Comparison of ENCODE assay signal across 13 cellular contexts in the genomic region with DNA sequence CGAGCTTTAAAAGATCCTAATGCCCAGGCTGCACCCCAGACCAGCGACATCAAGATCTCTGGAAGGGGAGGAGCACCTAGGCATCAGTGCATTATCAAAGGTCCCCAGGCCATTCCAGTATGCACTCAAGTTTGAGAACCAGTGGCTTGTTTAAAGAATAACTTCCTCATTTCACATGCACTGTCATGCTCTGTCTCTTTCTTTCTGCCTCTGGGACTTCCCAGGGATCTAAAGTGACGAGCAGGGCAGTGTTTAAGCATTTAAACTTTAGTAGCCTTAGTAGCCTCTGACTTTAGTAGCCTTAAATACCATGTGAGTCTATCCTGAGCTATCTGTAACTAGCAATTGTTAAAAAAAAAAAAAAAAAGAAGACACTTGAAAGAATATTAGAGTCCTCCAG. TPM values are rescaled to one million over a fixed set of nuclear protein-coding genes. Genes with fewer than 3 reads are reported as not detected.
DNase-seq lines count a peak whose midpoint lies in the region; ATAC-seq and TF ChIP-seq lines count a peak whose summit lies in the region.
"Had no signal": no experiment of that assay in that cellular context is flagged by ENCODE, and none has a peak within 500 bp of the region (broad histone marks: within the 10 kb centered on the region; RNA-seq: fewer than 3 reads in every experiment).

No MANE protein-coding gene starts in this region.

- H3K27ac Mint-ChIP-seq in memory B cell, result no peak overlapping the region
- H3K27ac Mint-ChIP-seq: activated T-helper 17 cell treated with anti-CD3 and anti-CD28 coated beads, Interleukin-2, amount 50 U/mL, for 72 hours had no signal

- H3K4me3 Mint-ChIP-seq in memory B cell, result no peak overlapping the region
- H3K4me3 Mint-ChIP-seq: activated T-helper 17 cell treated with anti-CD3 and anti-CD28 coated beads, Interleukin-2, amount 50 U/mL, for 72 hours had no signal

- H3K4me1 Mint-ChIP-seq in memory B cell, result peaks cover 2% of the 10 kb centered on the region
- H3K4me1 Mint-ChIP-seq: activated T-helper 17 cell treated with anti-CD3 and anti-CD28 coated beads, Interleukin-2, amount 50 U/mL, for 72 hours had no signal

- H3K4me1 ChIP-seq in Peyer's patch (no peaks in the 10 kb centered on the region), foreskin keratinocyte (no peaks in the 10 kb centered on the region), suprapubic skin (no peaks in the 10 kb centered on the region), HAP-1 (peaks cover 11% of the 10 kb centered on the region)

- H3K9me3 Mint-ChIP-seq in memory B cell, result no peaks in the 10 kb centered on the region

- DNase-seq in memory B cell (ENCODE audit: low spot score in 2 of 2) (peak in 1 of 2 donors; percentile 20), Peyer's patch (no peak), foreskin keratinocyte (no peak), suprapubic skin (ENCODE audit: low spot score in 2 of 2) (no peak), HAP-1 (ENCODE audit: low spot score in 2 of 2) (no peak)
- DNase-seq: head of caudate nucleus, T-helper 9 cell had no signal

- H3K27me3 ChIP-seq in Peyer's patch, result no peaks in the 10 kb centered on the region
- H3K27me3 ChIP-seq in foreskin keratinocyte, result peaks cover 10% of the 10 kb centered on the region
- no peaks in the 10 kb centered on the region for H3K27me3 ChIP-seq in suprapubic skin
- peaks cover 21% of the 10 kb centered on the region for H3K27me3 ChIP-seq in HAP-1 (ENCODE audit: low read depth)

- H3K9me3 ChIP-seq in Peyer's patch (no peaks in the 10 kb centered on the region), suprapubic skin (no peaks in the 10 kb centered on the region), HAP-1 (no peaks in the 10 kb centered on the region)

- H3K36me3 Mint-ChIP-seq in memory B cell, result no peaks in the 10 kb centered on the region

- no peak overlapping the region for H3K27ac ChIP-seq in Peyer's patch
- H3K27ac ChIP-seq in foreskin keratinocyte, result no peak overlapping the region
- no peak overlapping the region for H3K27ac ChIP-seq in suprapubic skin
- H3K27ac ChIP-seq: HL-60 had no signal

- TF ChIP-seq EP300 in suprapubic skin (IDR thresholded peaks at IDR 0.05), result no peak

- H3K27me3 Mint-ChIP-seq in memory B cell, result peaks cover 8% of the 10 kb centered on the region

- H3K36me3 ChIP-seq in Peyer's patch (no peaks in the 10 kb centered on the region), suprapubic skin (no peaks in the 10 kb centered on the region), HAP-1 (replicated peaks) (no peaks in the 10 kb centered on the region)

- no peak for TF ChIP-seq POLR2A in Peyer's patch (IDR thresholded peaks at IDR 0.05)
- TF ChIP-seq POLR2A in suprapubic skin (IDR thresholded peaks at IDR 0.05), result no peak

- H3K4me3 ChIP-seq in Peyer's patch (no peak overlapping the region), suprapubic skin (no peak overlapping the region), HAP-1 (no peak overlapping the region)

- in situ Hi-C loops in HAP-1 (cut with MboI; ENCODE audit: low sequenced_read_pairs), result loop anchor here (25.0 kb wide), 1 partner anchor 553 kb away; no protein-coding TSS in a partner anchor

- no peak for TF ChIP-seq CTCF in Peyer's patch (IDR thresholded peaks at IDR 0.05)
- TF ChIP-seq CTCF in foreskin keratinocyte (conservative IDR thresholded peaks at IDR 0.05), result no peak
- no peak for TF ChIP-seq CTCF in suprapubic skin (IDR thresholded peaks at IDR 0.05)

- 67% methylated on average over 3 of the region's 3 CpGs for WGBS in suprapubic skin

- peak; percentile 86 for ATAC-seq in GM18873 (IDR thresholded peaks at IDR 0.05; ENCODE audit: low FRiP score, unreplicated experiment)
- ATAC-seq in GM21737 (IDR thresholded peaks at IDR 0.05; ENCODE audit: unreplicated experiment), result peak; percentile 77
- ATAC-seq in HG03460 (IDR thresholded peaks at IDR 0.05; ENCODE audit: unreplicated experiment), result peak; percentile 94
- peak; percentile 95 for ATAC-seq in memory B cell (ENCODE audit: low read depth)
- no peak for ATAC-seq in foreskin keratinocyte
- ATAC-seq: activated T-helper 17 cell treated with anti-CD3 and anti-CD28 coated beads, Interleukin-2, amount 50 U/mL, for 72 hours had no signal

RNA-seq across cellular contexts. Expression of gene FARP1, which starts 8.9 kb away (rescaled TPM):
- total RNA-seq in Peyer's patch (10 to 100 TPM; 10.6 to 61.1 (median 14.9) TPM), foreskin keratinocyte (21.5 and 25.0 TPM in 2 replicates), suprapubic skin (10 to 100 TPM; 11.0 to 27.2 (median 13.6) TPM)
- 17.0 and 21.0 TPM in 2 replicates for polyA plus RNA-seq in foreskin keratinocyte

RNA-seq across cellular contexts. Expression of gene RNF113B, which starts 43.1 kb away (rescaled TPM):
- total RNA-seq in Peyer's patch, result not detected
- total RNA-seq in foreskin keratinocyte, result not detected in 2 replicates
- polyA plus RNA-seq in foreskin keratinocyte, result not detected in 2 replicates
- not detected for total RNA-seq in suprapubic skin
- total RNA-seq: activated T-helper 17 cell treated with anti-CD3 and anti-CD28 coated beads, Interleukin-2, amount 50 U/mL, for 72 hours; myocyte had no signal
